In the genomic region with DNA sequence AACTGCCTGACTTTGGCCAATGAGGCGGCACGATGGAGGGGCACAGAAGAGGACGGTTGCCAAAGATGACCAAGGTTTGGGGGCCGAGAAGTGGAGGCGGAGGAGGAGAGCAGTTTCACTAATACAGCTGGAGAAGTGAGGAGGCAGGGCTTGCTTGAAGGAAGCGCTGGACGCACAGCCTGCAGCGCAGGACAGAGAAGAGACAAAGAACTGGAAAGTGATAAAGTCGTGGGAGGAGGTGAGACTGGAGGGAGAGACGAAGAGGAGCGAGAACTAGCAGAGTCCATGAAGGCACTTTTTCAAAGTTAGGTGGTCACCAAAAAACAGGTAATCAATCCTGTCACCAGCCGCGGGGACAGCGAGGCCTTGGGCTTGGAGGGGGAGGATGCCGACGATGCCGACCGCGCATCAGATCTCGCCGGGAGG, we compare ENCODE assay signal across 8 cellular contexts.
DNase-seq lines count a peak whose midpoint lies in the region; ATAC-seq lines count a peak whose summit lies in the region.

No MANE protein-coding gene starts in this region.

- H3K27ac Mint-ChIP-seq in activated naive CD4-positive, alpha-beta T cell treated with anti-CD3 and anti-CD28 coated beads, Interleukin-2, amount 10 ng/mL, durations not matched to agents 7 days and 5 days: peak overlapping the region; percentile 91
- peak overlapping the region; percentile 78 for H3K27ac Mint-ChIP-seq in activated naive CD8-positive, alpha-beta T cell treated with anti-CD3 and anti-CD28 coated beads, Interleukin-2, amount 50 U/mL, for 24 hours
- H3K27ac Mint-ChIP-seq in stimulated activated naive B cell treated with anti-CD40 and anti-IgM and Interleukin-4, amounts not matched to agents 10 μg/mL and 1 μg/mL and 100 μg/mL, for 72 hours: peak overlapping the region; percentile 89

- H3K36me3 Mint-ChIP-seq in activated naive CD4-positive, alpha-beta T cell treated with anti-CD3 and anti-CD28 coated beads, Interleukin-2, amount 10 ng/mL, durations not matched to agents 7 days and 5 days: peaks cover 34% of the 10 kb centered on the region
- peaks cover 27% of the 10 kb centered on the region for H3K36me3 Mint-ChIP-seq in activated naive CD8-positive, alpha-beta T cell treated with anti-CD3 and anti-CD28 coated beads, Interleukin-2, amount 50 U/mL, for 24 hours (ENCODE audit: low read depth)
- H3K36me3 Mint-ChIP-seq in stimulated activated naive B cell treated with anti-CD40 and anti-IgM and Interleukin-4, amounts not matched to agents 10 μg/mL and 1 μg/mL and 100 μg/mL, for 72 hours: peaks cover 24 to 42% of the 10 kb centered on the region in 2 donors

- CTCF ChIA-PET in activated naive CD4-positive, alpha-beta T cell treated with anti-CD3 and anti-CD28 coated beads, Interleukin-2, amount 10 ng/mL, durations not matched to agents 7 days and 5 days (lab: Charles Lee): interaction anchor here (1.3 kb wide), 1 partner anchor 44 kb away, joined by 3 read pairs; no protein-coding TSS in a partner anchor

- DNase-seq in activated naive CD4-positive, alpha-beta T cell treated with anti-CD3 and anti-CD28 coated beads, Interleukin-2, amount 10 ng/mL, durations not matched to agents 7 days and 5 days: no peak
- DNase-seq in activated naive CD4-positive, alpha-beta T cell (lab: John Stamatoyannopoulos, UW): no peak
- DNase-seq in activated naive CD8-positive, alpha-beta T cell treated with anti-CD3 and anti-CD28 coated beads, Interleukin-2, amount 50 U/mL, for 24 hours: no peak
- peak; percentile 61 for DNase-seq in islet precursor cell
- peak; percentile 6 for DNase-seq in stimulated activated naive B cell treated with anti-CD40 and anti-IgM and Interleukin-4, amounts not matched to agents 10 μg/mL and 1 μg/mL and 100 μg/mL, for 72 hours
- no peak for DNase-seq in NCI-H146 (lab: John Stamatoyannopoulos, UW)
- no peak for DNase-seq in cortex of kidney (lab: John Stamatoyannopoulos, UW)

- H3K4me3 Mint-ChIP-seq in activated naive CD4-positive, alpha-beta T cell treated with anti-CD3 and anti-CD28 coated beads, Interleukin-2, amount 10 ng/mL, durations not matched to agents 7 days and 5 days: peak overlapping the region; percentile 97
- H3K4me3 Mint-ChIP-seq in activated naive CD8-positive, alpha-beta T cell treated with anti-CD3 and anti-CD28 coated beads, Interleukin-2, amount 50 U/mL, for 24 hours: peak overlapping the region; percentile 91
- H3K4me3 Mint-ChIP-seq in stimulated activated naive B cell treated with anti-CD40 and anti-IgM and Interleukin-4, amounts not matched to agents 10 μg/mL and 1 μg/mL and 100 μg/mL, for 72 hours: peak overlapping the region; percentile 100

- H3K4me1 Mint-ChIP-seq in activated naive CD4-positive, alpha-beta T cell treated with anti-CD3 and anti-CD28 coated beads, Interleukin-2, amount 10 ng/mL, durations not matched to agents 7 days and 5 days: peaks cover 31% of the 10 kb centered on the region
- peaks cover 31% of the 10 kb centered on the region for H3K4me1 Mint-ChIP-seq in activated naive CD8-positive, alpha-beta T cell treated with anti-CD3 and anti-CD28 coated beads, Interleukin-2, amount 50 U/mL, for 24 hours
- H3K4me1 Mint-ChIP-seq in stimulated activated naive B cell treated with anti-CD40 and anti-IgM and Interleukin-4, amounts not matched to agents 10 μg/mL and 1 μg/mL and 100 μg/mL, for 72 hours: peaks cover 38 to 48% of the 10 kb centered on the region in 2 donors

- H3K27me3 Mint-ChIP-seq in activated naive CD4-positive, alpha-beta T cell treated with anti-CD3 and anti-CD28 coated beads, Interleukin-2, amount 10 ng/mL, durations not matched to agents 7 days and 5 days: no peaks in the 10 kb centered on the region
- H3K27me3 Mint-ChIP-seq in activated naive CD8-positive, alpha-beta T cell treated with anti-CD3 and anti-CD28 coated beads, Interleukin-2, amount 50 U/mL, for 24 hours: no peaks in the 10 kb centered on the region
- no peaks in the 10 kb centered on the region for H3K27me3 Mint-ChIP-seq in stimulated activated naive B cell treated with anti-CD40 and anti-IgM and Interleukin-4, amounts not matched to agents 10 μg/mL and 1 μg/mL and 100 μg/mL, for 72 hours

- H3K9me3 Mint-ChIP-seq in activated naive CD4-positive, alpha-beta T cell treated with anti-CD3 and anti-CD28 coated beads, Interleukin-2, amount 10 ng/mL, durations not matched to agents 7 days and 5 days: no peaks in the 10 kb centered on the region
- no peaks in the 10 kb centered on the region for H3K9me3 Mint-ChIP-seq in activated naive CD8-positive, alpha-beta T cell treated with anti-CD3 and anti-CD28 coated beads, Interleukin-2, amount 50 U/mL, for 24 hours
- H3K9me3 Mint-ChIP-seq in stimulated activated naive B cell treated with anti-CD40 and anti-IgM and Interleukin-4, amounts not matched to agents 10 μg/mL and 1 μg/mL and 100 μg/mL, for 72 hours: no peaks in the 10 kb centered on the region

- peak; percentile 3 for ATAC-seq in HG03442 (IDR thresholded peaks at IDR 0.05; ENCODE audit: unreplicated experiment)
- peak; percentile 21 for ATAC-seq in activated naive CD8-positive, alpha-beta T cell treated with anti-CD3 and anti-CD28 coated beads, Interleukin-2, amount 50 U/mL, for 24 hours
- peak in 1 of 2 donors; percentile 16 for ATAC-seq in stimulated activated naive B cell treated with anti-CD40 and anti-IgM and Interleukin-4, amounts not matched to agents 10 μg/mL and 1 μg/mL and 100 μg/mL, for 72 hours (replicated peaks)

Comparison
In these comparisons a context has a peak if more than half of its experiments do, and no peak if none do; other contexts are left out.
1. DNase-seq: peak in islet precursor cell (single experiment) and stimulated activated naive B cell treated with anti-CD40 and anti-IgM and Interleukin-4, amounts not matched to agents 10 μg/mL and 1 μg/mL and 100 μg/mL, for 72 hours (single experiment); none in activated naive CD4-positive, alpha-beta T cell treated with anti-CD3 and anti-CD28 coated beads, Interleukin-2, amount 10 ng/mL, durations not matched to agents 7 days and 5 days (single experiment), activated naive CD4-positive, alpha-beta T cell (0 of 4), activated naive CD8-positive, alpha-beta T cell treated with anti-CD3 and anti-CD28 coated beads, Interleukin-2, amount 50 U/mL, for 24 hours (single experiment), NCI-H146 (single experiment) and cortex of kidney (single experiment).
2. Peak in every context shown above with its lines, with median percentiles within 50 percentile points of each other: H3K27ac Mint-ChIP-seq and H3K4me3 Mint-ChIP-seq.